Comparison of ENCODE assay signal across 19 cellular contexts in the genomic region with DNA sequence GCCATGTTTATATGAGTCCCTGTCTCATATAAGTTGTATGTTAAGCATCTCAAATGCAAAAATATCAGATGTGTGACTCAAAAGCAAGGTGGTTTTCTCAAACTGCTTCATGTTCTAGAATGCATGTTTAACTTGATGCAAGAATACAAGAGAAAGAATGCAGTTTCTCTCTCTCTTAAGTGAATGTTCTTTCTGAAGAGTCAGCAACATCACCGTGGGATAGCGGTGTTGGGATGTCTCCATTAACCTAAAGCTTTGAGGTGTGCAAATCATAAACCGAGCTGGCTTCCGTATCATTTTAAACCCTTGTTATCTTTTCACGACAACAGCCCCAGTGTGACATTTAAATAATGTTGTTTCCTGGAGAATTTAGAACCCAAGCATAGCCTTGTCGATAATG.
"Had no signal": no experiment of that assay in that cellular context is flagged by ENCODE, and none has a peak within 500 bp of the region (broad histone marks: within the 10 kb centered on the region; RNA-seq: fewer than 3 reads in every experiment).

No MANE protein-coding gene starts in this region.

- H3K27me3 Mint-ChIP-seq: type B pancreatic cell had no signal

- ATAC-seq: esophagus mucosa, gastrocnemius medialis, left lung, lower lobe of right lung had no signal

- H3K27ac ChIP-seq: colonic mucosa, ovary, suprapubic skin, thyroid gland, uterus had no signal

- H3K4me3 ChIP-seq: colonic mucosa, gastrocnemius medialis, left lung, lower lobe of right lung, ovary, right atrium auricular region, smooth muscle cell, suprapubic skin, thyroid gland, uterus had no signal

- H3K36me3 Mint-ChIP-seq: memory B cell, naive B cell, type B pancreatic cell had no signal

- H3K4me2 ChIP-seq: smooth muscle cell had no signal

- H3K36me3 ChIP-seq: colonic mucosa, gastrocnemius medialis, heart right ventricle, left lung, lower lobe of right lung, ovary, right atrium auricular region, suprapubic skin, thyroid gland, uterus had no signal

- H3K9me3 Mint-ChIP-seq: memory B cell, naive B cell, neural crest cell had no signal

- H3K27ac Mint-ChIP-seq: memory B cell, naive B cell, type B pancreatic cell had no signal

- H3K9me3 ChIP-seq: colonic mucosa, gastrocnemius medialis, heart right ventricle, left lung, lower lobe of right lung, ovary, right atrium auricular region, suprapubic skin, thyroid gland, uterus had no signal

- DNase-seq: colonic mucosa; effector memory CD4-positive, alpha-beta T cell; gastrocnemius medialis; lower lobe of right lung; naive B cell; stimulated activated CD4-positive, alpha-beta T cell treated with anti-CD3 and anti-CD28 coated beads, Interleukin-2, amount 100 ng/mL, for 48 hours; stimulated activated naive CD4-positive, alpha-beta T cell treated with Interleukin-2 at 50 U/mL for 16 hours; thyroid gland had no signal

- H3K4me3 Mint-ChIP-seq: memory B cell, naive B cell, neural crest cell, type B pancreatic cell had no signal

- H3K27me3 ChIP-seq: colonic mucosa, gastrocnemius medialis, heart right ventricle, left lung, ovary, right atrium auricular region, suprapubic skin, thyroid gland, uterus had no signal
